In genomic region chrX:70030242-70030823, GRCh38 we compare ENCODE assay signal across 8 cellular contexts. TPM values are rescaled to one million over a fixed set of nuclear protein-coding genes. Genes with fewer than 3 reads are reported as not detected.
DNase-seq lines count a peak whose midpoint lies in the region; ATAC-seq, FAIRE-seq and TF ChIP-seq lines count a peak whose summit lies in the region.

No MANE protein-coding gene starts in this region.

- DNase-seq in AG20443 (ENCODE audit: low spot score), result peak; percentile 66
- peak; percentile 65 for DNase-seq in GM13977 (ENCODE audit: low spot score)
- DNase-seq in NCI-H526 (lab: John Stamatoyannopoulos, UW), result peak; percentile 16 to 48
- DNase-seq in activated T-cell treated with anti-CD3 and anti-CD28 coated beads for 48 hours (ENCODE audit: low read depth), result peak; percentile 4
- peak; percentile 47 for DNase-seq in fibroblast of villous mesenchyme (ENCODE audit: low read depth)
- DNase-seq in pancreas, result peak in 2 of 6 donors; percentile 13 to 54

- no peaks in the 10 kb centered on the region for H3K9me3 ChIP-seq in pancreas

- ATAC-seq in HG03097 (IDR thresholded peaks at IDR 0.05; ENCODE audit: low FRiP score, unreplicated experiment), result peak; percentile 81
- peak; percentile 71 to 94 (median 87) for ATAC-seq in pancreas
- no peak for ATAC-seq in HG03135 (IDR thresholded peaks at IDR 0.05; ENCODE audit: unreplicated experiment)

- 22 to 35% methylated on average over 5 of the region's 5 CpGs for WGBS in pancreas, 2 donors

- TF ChIP-seq CTCF in GM13977 (IDR thresholded peaks at IDR 0.05; ENCODE audit: extremely low read depth, insufficient read depth, missing control alignments) (peak; percentile 87), fibroblast of villous mesenchyme (IDR thresholded peaks at IDR 0.05; ENCODE audit: insufficient read depth, low read depth, low read length) (peak; percentile 79), pancreas (IDR thresholded peaks at IDR 0.05) (peak; percentile 53 to 75 (median 62))

- no peaks in the 10 kb centered on the region for H3K36me3 ChIP-seq in pancreas

- H3K4me1 ChIP-seq in pancreas, result no peaks in the 10 kb centered on the region

- in situ Hi-C loops in GM13977 (cut with MboI; ENCODE audit: low pct_unique_long_range_greater_than_20kb, low sequenced_read_pairs, unreplicated experiment), result loop anchor here (25.0 kb wide), 1 partner anchor 493 kb away; no protein-coding TSS in a partner anchor

- H3K4me3 ChIP-seq in fibroblast of villous mesenchyme (ENCODE audit: low read depth, low read length) (no peak overlapping the region), pancreas (no peak overlapping the region)

- H3K27ac ChIP-seq in pancreas, result no peak overlapping the region

- intact Hi-C loops in pancreas (cut with DNase I), result loop anchor here in 1 of 3 donors (10.0 kb wide), 1 partner anchor 486 kb away; no protein-coding TSS in a partner anchor

- H3K27me3 ChIP-seq in pancreas, result peaks cover 0 to 17% (median 0%) of the 10 kb centered on the region in 4 donors

- peak; percentile 43 for FAIRE-seq in pancreas (lab: Jason Lieb, UNC)

RNA-seq across cellular contexts. Expression of gene AWAT2, which starts 19.4 kb away (rescaled TPM):
- total RNA-seq in fibroblast of villous mesenchyme (not detected in 2 replicates), pancreas (not detected)
- polyA plus RNA-seq in pancreas, result not detected

RNA-seq across cellular contexts. Expression of gene OTUD6A, which starts 31.9 kb away (rescaled TPM):
- not detected in 2 replicates for total RNA-seq in fibroblast of villous mesenchyme
- total RNA-seq in pancreas, result not detected
- polyA plus RNA-seq in pancreas, result not detected
